21 cellular contexts compared by ENCODE assay signal in the genomic region with DNA sequence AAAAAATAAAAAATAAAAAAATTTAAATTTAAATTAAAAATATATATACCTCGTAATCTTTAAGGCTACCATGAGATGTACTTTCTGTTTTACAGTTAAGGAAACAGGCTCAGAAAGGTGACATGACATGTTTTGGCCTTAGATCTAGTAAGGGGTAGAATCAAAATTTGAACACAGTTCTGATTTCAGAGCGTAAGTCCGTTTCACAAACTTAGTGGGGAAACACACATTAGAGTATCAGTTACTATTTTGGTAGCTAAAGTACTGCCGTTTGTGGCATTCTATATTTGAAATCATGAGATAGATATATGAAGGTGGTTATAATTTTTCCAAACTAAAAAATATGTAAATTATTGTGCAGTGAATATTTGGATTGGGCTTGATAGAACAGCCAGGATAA.
DNase-seq lines count a peak whose midpoint lies in the region; ATAC-seq and TF ChIP-seq lines count a peak whose summit lies in the region.
"Had no signal": no experiment of that assay in that cellular context is flagged by ENCODE, and none has a peak within 500 bp of the region (broad histone marks: within the 10 kb centered on the region; RNA-seq: fewer than 3 reads in every experiment).

No MANE protein-coding gene starts in this region.

- peak; percentile 61 for DNase-seq in GM06990 (ENCODE audit: extremely low read depth, insufficient read length)
- DNase-seq in GM12865 (ENCODE audit: low read depth) = peak; percentile 52
- peak; percentile 28 for DNase-seq in GM13977 (ENCODE audit: low spot score)
- DNase-seq in MM.1S = peak; percentile 67
- no peak for DNase-seq in H4 (ENCODE audit: low spot score)
- no peak for DNase-seq in lower leg skin (ENCODE audit: low spot score in 2 of 2)
- DNase-seq in omental fat pad (ENCODE audit: low spot score) = no peak
- DNase-seq: AML-193; BE2C; CD4-positive, alpha-beta T cell; CD8-positive, alpha-beta memory T cell; DMS 273 treated with DMSO at 0.1 percent for 48 hours; DMS53; DMS79 treated with DMSO at 0.1 percent for 48 hours; GF-D8; HFFc6 had no signal

- WGBS in lower leg skin, 2 donors = 94 to 97% methylated on average over 4 of the region's 4 CpGs

- TF ChIP-seq CTCF in GM06990 (IDR thresholded peaks at IDR 0.05; ENCODE audit: insufficient read depth, low read length, poor library complexity, severe bottlenecking) (no peak), GM12865 (IDR thresholded peaks at IDR 0.05; ENCODE audit: insufficient read depth, low read depth, low read length, missing control alignments) (no peak), GM13977 (IDR thresholded peaks at IDR 0.05; ENCODE audit: extremely low read depth, insufficient read depth, missing control alignments) (no peak), MM.1S (IDR thresholded peaks at IDR 0.05; ENCODE audit: low read length) (no peak), lower leg skin (IDR thresholded peaks at IDR 0.05) (no peak), omental fat pad (IDR thresholded peaks at IDR 0.05) (no peak)

- no peak overlapping the region; the same call in 1 of the 2 replicates for H3K27ac ChIP-seq in MM.1S (ENCODE audit: low read length)
- H3K27ac ChIP-seq: 22Rv1; BLaER1 treated with 17β-estradiol and CSF1 and Interleukin-3, amounts not matched to agents 10 nM and 100 nM had no signal

- TF ChIP-seq POLR2A in lower leg skin (IDR thresholded peaks at IDR 0.05) = no peak

- no peak for ATAC-seq in GM19351 (IDR thresholded peaks at IDR 0.05; ENCODE audit: unreplicated experiment)
- ATAC-seq in omental fat pad (ENCODE audit: low FRiP score) = no peak
- ATAC-seq: GM23338 had no signal

- H3K27me3 ChIP-seq in GM06990 (replicated peaks; ENCODE audit: control insufficient read depth, insufficient read depth, low read length) = no peaks in the 10 kb centered on the region
- H3K27me3 ChIP-seq in MM.1S (replicated peaks; ENCODE audit: insufficient read depth, low read length) = no peaks in the 10 kb centered on the region
- H3K27me3 ChIP-seq: BE2C; BLaER1 treated with 17β-estradiol and CSF1 and Interleukin-3, amounts not matched to agents 10 nM and 100 nM had no signal

- no peak overlapping the region for H3K4me3 ChIP-seq in GM06990 (replicated peaks; ENCODE audit: low read depth, low read length)
- no peak overlapping the region for H3K4me3 ChIP-seq in GM12865 (ENCODE audit: low read depth, low read length)
- no peak overlapping the region for H3K4me3 ChIP-seq in MM.1S (ENCODE audit: low read length)
- H3K4me3 ChIP-seq in lower leg skin (ENCODE audit: low read depth, poor library complexity, severe bottlenecking) = no peak overlapping the region
- H3K4me3 ChIP-seq: BLaER1 treated with 17β-estradiol and CSF1 and Interleukin-3, amounts not matched to agents 10 nM and 100 nM; GM23338; HAP-1 had no signal

- 0 out of 2 replicates have a peak, but pooled peaks cover 3% of the 10 kb centered on the region for H3K79me2 ChIP-seq in MM.1S (ENCODE audit: low read length)

- intact Hi-C loops in lower leg skin (cut with DNase I; ENCODE audit: low total_unique reads) = no loop called here

- H4K20me1 ChIP-seq in MM.1S (ENCODE audit: insufficient read depth, low read length) = no peaks in the 10 kb centered on the region

- H2AFZ ChIP-seq in MM.1S (ENCODE audit: low read length) = no peak overlapping the region
- H2AFZ ChIP-seq: GM23338 had no signal

- H3F3A ChIP-seq in MM.1S (ENCODE audit: insufficient read depth, low read length) = no peaks in the 10 kb centered on the region

- H3K4me1 ChIP-seq in MM.1S (ENCODE audit: low read length) = peaks cover 7% of the 10 kb centered on the region
- H3K4me1 ChIP-seq: BE2C had no signal

- H3K36me3 ChIP-seq in GM06990 (ENCODE audit: control insufficient read depth, insufficient read depth, low read length) (no peaks in the 10 kb centered on the region), MM.1S (replicated peaks; ENCODE audit: insufficient read depth, low read length) (no peaks in the 10 kb centered on the region)
- H3K36me3 ChIP-seq: BE2C, HAP-1 had no signal

- H3K9ac ChIP-seq in MM.1S (ENCODE audit: low read length) = no peak overlapping the region
- H3K9ac ChIP-seq: BLaER1 treated with 17β-estradiol and CSF1 and Interleukin-3, amounts not matched to agents 10 nM and 100 nM had no signal

- H3K4me2 ChIP-seq in MM.1S (ENCODE audit: low read depth, low read length) = peak overlapping the region; percentile 49; the same call in 1 of the 2 replicates
- H3K4me2 ChIP-seq: BLaER1 treated with 17β-estradiol and CSF1 and Interleukin-3, amounts not matched to agents 10 nM and 100 nM; GM23338 had no signal

- H3K9me2 ChIP-seq in MM.1S (replicated peaks; ENCODE audit: insufficient read depth, low read length) = no peaks in the 10 kb centered on the region

- in situ Hi-C loops in GM13977 (cut with MboI; ENCODE audit: low pct_unique_long_range_greater_than_20kb, low sequenced_read_pairs, unreplicated experiment) = no loop called here

- no peaks in the 10 kb centered on the region for H3K9me3 ChIP-seq in MM.1S (replicated peaks; ENCODE audit: insufficient read depth, low read length)
- H3K9me3 ChIP-seq: BE2C, HAP-1 had no signal

Comparison
In these comparisons a context has a peak if more than half of its experiments do, and no peak if none do; other contexts are left out.
1. DNase-seq: peak in GM06990 (single experiment), GM12865 (single experiment), GM13977 (single experiment) and MM.1S (single experiment); none in H4 (single experiment), lower leg skin (0 of 2) and omental fat pad (single experiment).